ENCODE assay signal across 21 cellular contexts in genomic region chr2:74646829-74647482, GRCh38. TPM values are rescaled to one million over a fixed set of nuclear protein-coding genes. Genes with fewer than 3 reads are reported as not detected.
A peak's percentile ranks its signal among the peaks of the same experiment; 100 is the strongest.
DNase-seq lines count a peak whose midpoint lies in the region; ATAC-seq and TF ChIP-seq lines count a peak whose summit lies in the region.
"Had no signal": no experiment of that assay in that cellular context is flagged by ENCODE, and none has a peak within 500 bp of the region (broad histone marks: within the 10 kb centered on the region; RNA-seq: fewer than 3 reads in every experiment).

No MANE protein-coding gene starts in this region.

- H3K9me3 Mint-ChIP-seq in natural killer cell = no peaks in the 10 kb centered on the region
- H3K9me3 Mint-ChIP-seq in natural killer cell treated with Interleukin-12 subunit alpha and Interleukin-12 subunit beta and Interleukin-15 and Interleukin-18, amount 100 ng/mL, for 72 hours = no peaks in the 10 kb centered on the region
- peaks cover 14% of the 10 kb centered on the region for H3K9me3 Mint-ChIP-seq in endodermal cell
- H3K9me3 Mint-ChIP-seq in nephron progenitor cell = peaks cover 25% of the 10 kb centered on the region
- H3K9me3 Mint-ChIP-seq in chondrocyte (ENCODE audit: low read depth) = no peaks in the 10 kb centered on the region

- H3K4me1 Mint-ChIP-seq in natural killer cell (peaks cover 0 to 4% of the 10 kb centered on the region in 2 donors), endodermal cell (peaks cover 13% of the 10 kb centered on the region), nephron progenitor cell (peaks cover 5% of the 10 kb centered on the region), chondrocyte (ENCODE audit: low read depth) (peaks cover 11% of the 10 kb centered on the region)
- peaks cover 4 to 6% of the 10 kb centered on the region in 2 donors for H3K4me1 Mint-ChIP-seq in natural killer cell treated with Interleukin-12 subunit alpha and Interleukin-12 subunit beta and Interleukin-15 and Interleukin-18, amount 100 ng/mL, for 72 hours (ENCODE audit: low read depth in 2 of 2)

- H3K4me3 Mint-ChIP-seq in natural killer cell (peak overlapping the region; percentile 14), endodermal cell (peak overlapping the region; percentile 39), nephron progenitor cell (peak overlapping the region; percentile 30), chondrocyte (ENCODE audit: unreplicated experiment) (no peak overlapping the region)
- no peak overlapping the region for H3K4me3 Mint-ChIP-seq in natural killer cell treated with Interleukin-12 subunit alpha and Interleukin-12 subunit beta and Interleukin-15 and Interleukin-18, amount 100 ng/mL, for 72 hours

- H3K27me3 Mint-ChIP-seq in natural killer cell (ENCODE audit: low read depth in 2 of 2) = peaks cover 39 to 47% of the 10 kb centered on the region in 2 donors
- H3K27me3 Mint-ChIP-seq in natural killer cell treated with Interleukin-12 subunit alpha and Interleukin-12 subunit beta and Interleukin-15 and Interleukin-18, amount 100 ng/mL, for 72 hours = peaks cover 29 to 33% of the 10 kb centered on the region in 2 donors
- peaks cover 29% of the 10 kb centered on the region for H3K27me3 Mint-ChIP-seq in endodermal cell (ENCODE audit: insufficient read depth)
- peaks cover 70% of the 10 kb centered on the region for H3K27me3 Mint-ChIP-seq in nephron progenitor cell (ENCODE audit: low read depth, poor library complexity)
- H3K27me3 Mint-ChIP-seq in chondrocyte (ENCODE audit: low read depth) = peaks cover 9% of the 10 kb centered on the region

- DNase-seq in natural killer cell (no peak), endodermal cell (no peak), nephron progenitor cell (no peak), SW 1271 (lab: John Stamatoyannopoulos, UW) (no peak), chondrocyte (ENCODE audit: low spot score) (no peak), BE2C (no peak)
- DNase-seq in natural killer cell treated with Interleukin-12 subunit alpha and Interleukin-12 subunit beta and Interleukin-15 and Interleukin-18, amount 100 ng/mL, for 72 hours (ENCODE audit: low spot score) = no peak
- DNase-seq: DMS 273 treated with DMSO at 0.1 percent for 48 hours, GF-D8, HCEC 1CT, MV-4-11, NCI-H1417, NCI-H187 treated with DMSO at 0.1 percent for 48 hours, NCI-H2171, NCI-H446, NCI-H69, RPMI8226, SIG-M5 had no signal

- H3K36me3 ChIP-seq in endodermal cell (ENCODE audit: control insufficient read depth, insufficient read depth, low read length) (no peaks in the 10 kb centered on the region), BE2C (no peaks in the 10 kb centered on the region)

- H3K27me3 ChIP-seq in endodermal cell (ENCODE audit: control insufficient read depth, insufficient read depth, low read length, poor library complexity, severe bottlenecking) (peaks cover 14% of the 10 kb centered on the region), BE2C (no peaks in the 10 kb centered on the region)

- H3K27ac Mint-ChIP-seq in natural killer cell = no peak overlapping the region
- no peak overlapping the region for H3K27ac Mint-ChIP-seq in natural killer cell treated with Interleukin-12 subunit alpha and Interleukin-12 subunit beta and Interleukin-15 and Interleukin-18, amount 100 ng/mL, for 72 hours
- H3K27ac Mint-ChIP-seq in endodermal cell = no peak overlapping the region
- no peak overlapping the region for H3K27ac Mint-ChIP-seq in nephron progenitor cell
- H3K27ac Mint-ChIP-seq in chondrocyte (ENCODE audit: unreplicated experiment) = no peak overlapping the region

- H3K4me1 ChIP-seq in endodermal cell (ENCODE audit: control insufficient read depth, insufficient read depth, low read length) = peaks cover 2% of the 10 kb centered on the region
- H3K4me1 ChIP-seq in BE2C = no peaks in the 10 kb centered on the region

- intact Hi-C loops in natural killer cell (cut with micrococcal nuclease) = no loop called here

- peaks cover 11% of the 10 kb centered on the region for H3K9me3 ChIP-seq in endodermal cell (ENCODE audit: control insufficient read depth, low read length)
- no peaks in the 10 kb centered on the region for H3K9me3 ChIP-seq in BE2C

- 92 to 94% methylated on average over 11 to 13 of the region's 13 CpGs for WGBS in endodermal cell (ENCODE audit: insufficient coverage in 1 of 2, insufficient read length in 1 of 2), 2 experiments

- H3K4me3 ChIP-seq in endodermal cell (ENCODE audit: low read length) (no peak overlapping the region), BE2C (ENCODE audit: low read depth, low read length) (no peak overlapping the region)

- no peak overlapping the region for H3K9ac ChIP-seq in endodermal cell (ENCODE audit: extremely low read depth, low read length, poor library complexity, severe bottlenecking)

- H3K36me3 Mint-ChIP-seq in natural killer cell = peaks cover 6% of the 10 kb centered on the region
- peaks cover 5% of the 10 kb centered on the region for H3K36me3 Mint-ChIP-seq in natural killer cell treated with Interleukin-12 subunit alpha and Interleukin-12 subunit beta and Interleukin-15 and Interleukin-18, amount 100 ng/mL, for 72 hours
- H3K36me3 Mint-ChIP-seq in endodermal cell (ENCODE audit: low read depth) = no peaks in the 10 kb centered on the region
- peaks cover 4% of the 10 kb centered on the region for H3K36me3 Mint-ChIP-seq in nephron progenitor cell (ENCODE audit: low read depth)
- no peaks in the 10 kb centered on the region for H3K36me3 Mint-ChIP-seq in chondrocyte (ENCODE audit: low read depth)

- no peak for TF ChIP-seq CTCF in natural killer cell (IDR thresholded peaks at IDR 0.05)
- TF ChIP-seq CTCF in endodermal cell (conservative IDR thresholded peaks at IDR 0.05) = no peak
- no peak for TF ChIP-seq CTCF in nephron progenitor cell (IDR thresholded peaks at IDR 0.05)
- TF ChIP-seq CTCF in chondrocyte (IDR thresholded peaks at IDR 0.05) = no peak
- no peak for TF ChIP-seq CTCF in BE2C (IDR thresholded peaks at IDR 0.05; ENCODE audit: low read depth, low read length)

- ATAC-seq in natural killer cell (no peak), GM18868 (IDR thresholded peaks at IDR 0.05; ENCODE audit: unreplicated experiment) (no peak)
- no peak for ATAC-seq in natural killer cell treated with Interleukin-12 subunit alpha and Interleukin-12 subunit beta and Interleukin-15 and Interleukin-18, amount 100 ng/mL, for 72 hours

- no peak overlapping the region for H3K27ac ChIP-seq in endodermal cell (ENCODE audit: low read depth, low read length)
- H3K27ac ChIP-seq: C4-2B had no signal

RNA-seq across cellular contexts. Expression of gene M1AP, which starts 1.2 kb away (rescaled TPM):
- total RNA-seq in natural killer cell (not detected), endodermal cell (1 to 10 TPM; 3.8 to 5.5 TPM), chondrocyte (0.35 TPM in 1 of 3 replicates, not detected in the others)
- not detected for total RNA-seq in natural killer cell treated with Interleukin-12 subunit alpha and Interleukin-12 subunit beta and Interleukin-15 and Interleukin-18, amount 100 ng/mL, for 72 hours
- 0.28 TPM for polyA plus RNA-seq in endodermal cell (2013, experiment 1 of 2)
- 0.21 TPM for polyA plus RNA-seq in endodermal cell (2013, experiment 2 of 2)
- polyA plus RNA-seq in BE2C (2012; ENCODE audit: insufficient read depth, insufficient read length, low read depth) = not detected
- total RNA-seq: OCI-LY7 had no signal

RNA-seq across cellular contexts. Expression of gene SEMA4F, which starts 7.1 kb away (rescaled TPM):
- total RNA-seq in natural killer cell = 10 to 100 TPM in 2 of 3 donors, 1 to 10 TPM in 1; 7.3 to 18.0 (median 10.8) TPM
- total RNA-seq in natural killer cell treated with Interleukin-12 subunit alpha and Interleukin-12 subunit beta and Interleukin-15 and Interleukin-18, amount 100 ng/mL, for 72 hours = 1 to 10 TPM; 2.0 to 5.3 TPM
- total RNA-seq in endodermal cell = 10 to 100 TPM in 1 of 2 donors, 1 to 10 TPM in 1; 7.0 to 10.1 TPM
- polyA plus RNA-seq in endodermal cell (2013, experiment 1 of 2) = 10.4 TPM
- 9.3 TPM for polyA plus RNA-seq in endodermal cell (2013, experiment 2 of 2)
- 14.7 to 17.4 TPM (median 16.7 TPM) in 3 replicates for total RNA-seq in chondrocyte
- polyA plus RNA-seq in BE2C (2012; ENCODE audit: insufficient read depth, insufficient read length, low read depth) = 2.3 TPM

Comparison
In these comparisons a context has a peak if more than half of its experiments do, and no peak if none do; other contexts are left out.
1. H3K4me3 Mint-ChIP-seq: peak in natural killer cell (single experiment), endodermal cell (single experiment) and nephron progenitor cell (single experiment); none in natural killer cell treated with Interleukin-12 subunit alpha and Interleukin-12 subunit beta and Interleukin-15 and Interleukin-18, amount 100 ng/mL, for 72 hours (single experiment) and chondrocyte (single experiment).